ENCODE assay signal across 1 cellular context in the genomic region with DNA sequence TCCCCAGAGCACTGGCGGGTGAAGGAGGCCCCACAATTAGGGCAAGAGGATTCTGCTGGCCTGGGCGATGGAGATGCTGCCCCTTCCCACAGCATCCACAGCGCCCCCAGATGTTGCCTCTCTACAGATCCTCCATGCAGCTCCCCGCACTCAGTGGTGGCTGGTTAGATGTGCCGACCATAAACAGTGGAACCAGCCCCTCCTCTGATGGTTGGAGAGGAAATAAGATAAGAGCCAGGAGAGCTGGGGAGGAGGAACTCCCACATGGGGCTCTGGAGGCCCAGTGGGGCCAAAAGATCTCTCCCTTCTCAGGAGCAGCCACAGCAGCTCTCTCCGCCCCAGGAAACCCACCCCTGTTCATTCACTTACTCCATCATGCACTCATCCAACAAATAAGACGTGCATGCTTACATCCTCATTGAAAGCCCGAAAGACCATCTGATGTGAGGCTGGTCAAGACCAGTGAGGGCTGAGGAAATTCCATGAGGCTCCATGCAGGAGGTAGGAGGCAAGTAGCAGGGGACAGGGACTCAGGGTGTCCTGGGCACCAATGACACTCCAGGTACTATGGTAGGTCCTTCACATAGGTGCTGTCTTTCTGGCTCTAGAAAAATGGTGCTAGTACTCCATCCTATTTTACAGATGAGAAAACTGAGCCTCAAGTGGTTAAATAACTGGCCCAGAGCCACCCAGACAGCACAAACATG.
A peak's percentile ranks its signal among the peaks of the same experiment; 100 is the strongest.
TF ChIP-seq lines count a peak whose summit lies in the region.

No MANE protein-coding gene starts in this region.

TF ChIP-seq in K562, 482 proteins besides CTCF, POLR2A, EP300 and RAD21 (continues in another document):
- TF ChIP-seq ZBED1 (IDR thresholded peaks at IDR 0.05) (no peak), NCOA1 (IDR thresholded peaks at IDR 0.05; ENCODE audit: low read depth) (no peak), SREBF2 (CRISPR knock-in tag; IDR thresholded peaks at IDR 0.05) (no peak), XRCC5 (IDR thresholded peaks at IDR 0.05; ENCODE audit: low read depth, low read length) (no peak), PTBP1 (IDR thresholded peaks at IDR 0.05; ENCODE audit: low read depth, low read length) (no peak), CTBP1 (IDR thresholded peaks at IDR 0.05; ENCODE audit: borderline replicate concordance) (peak; percentile 89), ZEB2 (IDR thresholded peaks at IDR 0.05) (peak; percentile 22; the same call in 1 of the 2 replicates), ZNF174 (CRISPR knock-in tag; IDR thresholded peaks at IDR 0.05) (no peak), ZKSCAN8 (CRISPR knock-in tag; IDR thresholded peaks at IDR 0.05) (no peak), NELFE (IDR thresholded peaks at IDR 0.05; ENCODE audit: insufficient read depth, insufficient read length) (no peak), CREM (IDR thresholded peaks at IDR 0.05; ENCODE audit: low read depth) (0 out of 2 replicates have a peak, but pooled peaks have one; percentile 26), SIX5 (IDR thresholded peaks at IDR 0.05; ENCODE audit: borderline replicate concordance in 1 of 2, insufficient read depth in 1 of 2, low read depth in 1 of 2, low read length in 2 of 2) (no peak), MTA3 (IDR thresholded peaks at IDR 0.05; ENCODE audit: borderline replicate concordance) (peak; percentile 79; the same call in 1 of the 2 replicates), SAFB (IDR thresholded peaks at IDR 0.05; ENCODE audit: borderline replicate concordance, low read depth, low read length) (no peak), ZNF584 (CRISPR knock-in tag; IDR thresholded peaks at IDR 0.05; ENCODE audit: low read depth) (no peak), ZNF347 (CRISPR knock-in tag; IDR thresholded peaks at IDR 0.05; ENCODE audit: low read depth) (no peak), ZC3H11A (IDR thresholded peaks at IDR 0.05; ENCODE audit: low read depth, low read length) (no peak), HNRNPL (IDR thresholded peaks at IDR 0.05; ENCODE audit: low read depth, low read length) (no peak), NR2C1 (IDR thresholded peaks at IDR 0.05) (no peak), NR2C1 (tag; IDR thresholded peaks at IDR 0.05) (no peak), JUND (IDR thresholded peaks at IDR 0.05; ENCODE audit: borderline replicate concordance, low read depth, low read length) (0 out of 2 replicates have a peak, but pooled peaks have one; percentile 38), JUND (tag; IDR thresholded peaks at IDR 0.05; ENCODE audit: borderline replicate concordance, low read depth, low read length) (peak; percentile 48; the same call in 1 of the 3 replicates), ZNF586 (CRISPR knock-in tag; conservative IDR thresholded peaks at IDR 0.05) (no peak), ZNF3 (CRISPR knock-in tag; IDR thresholded peaks at IDR 0.05) (no peak), ZBTB12 (CRISPR knock-in tag; IDR thresholded peaks at IDR 0.05) (no peak), TCFL5 (CRISPR knock-in tag; conservative IDR thresholded peaks at IDR 0.05) (no peak), ETS2 (tag; IDR thresholded peaks at IDR 0.05; ENCODE audit: borderline replicate concordance, poor library complexity, severe bottlenecking) (no peak), ZNF77 (CRISPR knock-in tag; IDR thresholded peaks at IDR 0.05) (no peak), MTA1 (IDR thresholded peaks at IDR 0.05; ENCODE audit: borderline replicate concordance) (0 out of 2 replicates have a peak, but pooled peaks have one; percentile 33), HDAC2 (IDR thresholded peaks at IDR 0.05) (peak; percentile 24; the same call in 1 of the 2 replicates), CBFB (CRISPR knock-in tag; IDR thresholded peaks at IDR 0.05) (no peak), EGR1 (conservative IDR thresholded peaks at IDR 0.05) (peak; percentile 93), RBFOX2 (IDR thresholded peaks at IDR 0.05; ENCODE audit: low read depth, low read length) (peak; percentile 30; the same call in 1 of the 2 replicates), NFIC (IDR thresholded peaks at IDR 0.05) (peak; percentile 19; the same call in 1 of the 2 replicates), TBL1XR1 (IDR thresholded peaks at IDR 0.05; ENCODE audit: low read length in 2 of 2) (peak in 1 of 2 experiments; percentile 76; a peak in 2 of 4 replicates), GATAD2A (IDR thresholded peaks at IDR 0.05) (peak; percentile 72; the same call in 1 of the 2 replicates), EP400 (IDR thresholded peaks at IDR 0.05) (peak; percentile 41; the same call in 1 of the 2 replicates), JUN (IDR thresholded peaks at IDR 0.05; ENCODE audit: borderline replicate concordance, low read depth, low read length) (0 out of 2 replicates have a peak, but pooled peaks have one; percentile 10), JUN (CRISPR knock-in tag; IDR thresholded peaks at IDR 0.05; ENCODE audit: borderline replicate concordance) (no peak), LEF1 (IDR thresholded peaks at IDR 0.05) (peak; percentile 62; the same call in 1 of the 2 replicates), OTX1 (CRISPR knock-in tag; IDR thresholded peaks at IDR 0.05) (no peak), PRPF4 (IDR thresholded peaks at IDR 0.05; ENCODE audit: insufficient read depth, low read depth, low read length, poor library complexity, severe bottlenecking) (no peak), KAT7 (CRISPR knock-in tag; IDR thresholded peaks at IDR 0.05; ENCODE audit: borderline replicate concordance) (no peak)
- TF ChIP-seq, protein P1, sequence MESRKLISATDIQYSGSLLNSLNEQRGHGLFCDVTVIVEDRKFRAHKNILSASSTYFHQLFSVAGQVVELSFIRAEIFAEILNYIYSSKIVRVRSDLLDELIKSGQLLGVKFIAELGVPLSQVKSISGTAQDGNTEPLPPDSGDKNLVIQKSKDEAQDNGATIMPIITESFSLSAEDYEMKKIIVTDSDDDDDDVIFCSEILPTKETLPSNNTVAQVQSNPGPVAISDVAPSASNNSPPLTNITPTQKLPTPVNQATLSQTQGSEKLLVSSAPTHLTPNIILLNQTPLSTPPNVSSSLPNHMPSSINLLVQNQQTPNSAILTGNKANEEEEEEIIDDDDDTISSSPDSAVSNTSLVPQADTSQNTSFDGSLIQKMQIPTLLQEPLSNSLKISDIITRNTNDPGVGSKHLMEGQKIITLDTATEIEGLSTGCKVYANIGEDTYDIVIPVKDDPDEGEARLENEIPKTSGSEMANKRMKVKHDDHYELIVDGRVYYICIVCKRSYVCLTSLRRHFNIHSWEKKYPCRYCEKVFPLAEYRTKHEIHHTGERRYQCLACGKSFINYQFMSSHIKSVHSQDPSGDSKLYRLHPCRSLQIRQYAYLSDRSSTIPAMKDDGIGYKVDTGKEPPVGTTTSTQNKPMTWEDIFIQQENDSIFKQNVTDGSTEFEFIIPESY (CRISPR knock-in tag; IDR thresholded peaks at IDR 0.05): no peak
- TF ChIP-seq, protein P2, sequence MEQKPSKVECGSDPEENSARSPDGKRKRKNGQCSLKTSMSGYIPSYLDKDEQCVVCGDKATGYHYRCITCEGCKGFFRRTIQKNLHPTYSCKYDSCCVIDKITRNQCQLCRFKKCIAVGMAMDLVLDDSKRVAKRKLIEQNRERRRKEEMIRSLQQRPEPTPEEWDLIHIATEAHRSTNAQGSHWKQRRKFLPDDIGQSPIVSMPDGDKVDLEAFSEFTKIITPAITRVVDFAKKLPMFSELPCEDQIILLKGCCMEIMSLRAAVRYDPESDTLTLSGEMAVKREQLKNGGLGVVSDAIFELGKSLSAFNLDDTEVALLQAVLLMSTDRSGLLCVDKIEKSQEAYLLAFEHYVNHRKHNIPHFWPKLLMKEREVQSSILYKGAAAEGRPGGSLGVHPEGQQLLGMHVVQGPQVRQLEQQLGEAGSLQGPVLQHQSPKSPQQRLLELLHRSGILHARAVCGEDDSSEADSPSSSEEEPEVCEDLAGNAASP (IDR thresholded peaks at IDR 0.05): no peak
- TF ChIP-seq, protein P3, sequence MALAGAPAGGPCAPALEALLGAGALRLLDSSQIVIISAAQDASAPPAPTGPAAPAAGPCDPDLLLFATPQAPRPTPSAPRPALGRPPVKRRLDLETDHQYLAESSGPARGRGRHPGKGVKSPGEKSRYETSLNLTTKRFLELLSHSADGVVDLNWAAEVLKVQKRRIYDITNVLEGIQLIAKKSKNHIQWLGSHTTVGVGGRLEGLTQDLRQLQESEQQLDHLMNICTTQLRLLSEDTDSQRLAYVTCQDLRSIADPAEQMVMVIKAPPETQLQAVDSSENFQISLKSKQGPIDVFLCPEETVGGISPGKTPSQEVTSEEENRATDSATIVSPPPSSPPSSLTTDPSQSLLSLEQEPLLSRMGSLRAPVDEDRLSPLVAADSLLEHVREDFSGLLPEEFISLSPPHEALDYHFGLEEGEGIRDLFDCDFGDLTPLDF (CRISPR knock-in tag; IDR thresholded peaks at IDR 0.05): no peak
- TF ChIP-seq, protein P4, sequence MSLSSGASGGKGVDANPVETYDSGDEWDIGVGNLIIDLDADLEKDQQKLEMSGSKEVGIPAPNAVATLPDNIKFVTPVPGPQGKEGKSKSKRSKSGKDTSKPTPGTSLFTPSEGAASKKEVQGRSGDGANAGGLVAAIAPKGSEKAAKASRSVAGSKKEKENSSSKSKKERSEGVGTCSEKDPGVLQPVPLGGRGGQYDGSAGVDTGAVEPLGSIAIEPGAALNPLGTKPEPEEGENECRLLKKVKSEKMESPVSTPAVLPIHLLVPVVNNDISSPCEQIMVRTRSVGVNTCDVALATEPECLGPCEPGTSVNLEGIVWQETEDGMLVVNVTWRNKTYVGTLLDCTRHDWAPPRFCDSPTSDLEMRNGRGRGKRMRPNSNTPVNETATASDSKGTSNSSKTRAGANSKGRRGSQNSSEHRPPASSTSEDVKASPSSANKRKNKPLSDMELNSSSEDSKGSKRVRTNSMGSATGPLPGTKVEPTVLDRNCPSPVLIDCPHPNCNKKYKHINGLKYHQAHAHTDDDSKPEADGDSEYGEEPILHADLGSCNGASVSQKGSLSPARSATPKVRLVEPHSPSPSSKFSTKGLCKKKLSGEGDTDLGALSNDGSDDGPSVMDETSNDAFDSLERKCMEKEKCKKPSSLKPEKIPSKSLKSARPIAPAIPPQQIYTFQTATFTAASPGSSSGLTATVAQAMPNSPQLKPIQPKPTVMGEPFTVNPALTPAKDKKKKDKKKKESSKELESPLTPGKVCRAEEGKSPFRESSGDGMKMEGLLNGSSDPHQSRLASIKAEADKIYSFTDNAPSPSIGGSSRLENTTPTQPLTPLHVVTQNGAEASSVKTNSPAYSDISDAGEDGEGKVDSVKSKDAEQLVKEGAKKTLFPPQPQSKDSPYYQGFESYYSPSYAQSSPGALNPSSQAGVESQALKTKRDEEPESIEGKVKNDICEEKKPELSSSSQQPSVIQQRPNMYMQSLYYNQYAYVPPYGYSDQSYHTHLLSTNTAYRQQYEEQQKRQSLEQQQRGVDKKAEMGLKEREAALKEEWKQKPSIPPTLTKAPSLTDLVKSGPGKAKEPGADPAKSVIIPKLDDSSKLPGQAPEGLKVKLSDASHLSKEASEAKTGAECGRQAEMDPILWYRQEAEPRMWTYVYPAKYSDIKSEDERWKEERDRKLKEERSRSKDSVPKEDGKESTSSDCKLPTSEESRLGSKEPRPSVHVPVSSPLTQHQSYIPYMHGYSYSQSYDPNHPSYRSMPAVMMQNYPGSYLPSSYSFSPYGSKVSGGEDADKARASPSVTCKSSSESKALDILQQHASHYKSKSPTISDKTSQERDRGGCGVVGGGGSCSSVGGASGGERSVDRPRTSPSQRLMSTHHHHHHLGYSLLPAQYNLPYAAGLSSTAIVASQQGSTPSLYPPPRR (CRISPR knock-in tag; IDR thresholded peaks at IDR 0.05; ENCODE audit: borderline replicate concordance): no peak
- TF ChIP-seq, protein P5, sequence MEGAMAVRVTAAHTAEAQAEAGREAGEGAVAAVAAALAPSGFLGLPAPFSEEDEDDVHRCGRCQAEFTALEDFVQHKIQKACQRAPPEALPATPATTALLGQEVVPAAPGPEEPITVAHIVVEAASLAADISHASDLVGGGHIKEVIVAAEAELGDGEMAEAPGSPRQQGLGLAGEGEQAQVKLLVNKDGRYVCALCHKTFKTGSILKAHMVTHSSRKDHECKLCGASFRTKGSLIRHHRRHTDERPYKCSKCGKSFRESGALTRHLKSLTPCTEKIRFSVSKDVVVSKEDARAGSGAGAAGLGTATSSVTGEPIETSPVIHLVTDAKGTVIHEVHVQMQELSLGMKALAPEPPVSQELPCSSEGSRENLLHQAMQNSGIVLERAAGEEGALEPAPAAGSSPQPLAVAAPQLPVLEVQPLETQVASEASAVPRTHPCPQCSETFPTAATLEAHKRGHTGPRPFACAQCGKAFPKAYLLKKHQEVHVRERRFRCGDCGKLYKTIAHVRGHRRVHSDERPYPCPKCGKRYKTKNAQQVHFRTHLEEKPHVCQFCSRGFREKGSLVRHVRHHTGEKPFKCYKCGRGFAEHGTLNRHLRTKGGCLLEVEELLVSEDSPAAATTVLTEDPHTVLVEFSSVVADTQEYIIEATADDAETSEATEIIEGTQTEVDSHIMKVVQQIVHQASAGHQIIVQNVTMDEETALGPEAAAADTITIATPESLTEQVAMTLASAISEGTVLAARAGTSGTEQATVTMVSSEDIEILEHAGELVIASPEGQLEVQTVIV (CRISPR knock-in tag; IDR thresholded peaks at IDR 0.05; ENCODE audit: borderline replicate concordance): no peak
- TF ChIP-seq, protein P6, sequence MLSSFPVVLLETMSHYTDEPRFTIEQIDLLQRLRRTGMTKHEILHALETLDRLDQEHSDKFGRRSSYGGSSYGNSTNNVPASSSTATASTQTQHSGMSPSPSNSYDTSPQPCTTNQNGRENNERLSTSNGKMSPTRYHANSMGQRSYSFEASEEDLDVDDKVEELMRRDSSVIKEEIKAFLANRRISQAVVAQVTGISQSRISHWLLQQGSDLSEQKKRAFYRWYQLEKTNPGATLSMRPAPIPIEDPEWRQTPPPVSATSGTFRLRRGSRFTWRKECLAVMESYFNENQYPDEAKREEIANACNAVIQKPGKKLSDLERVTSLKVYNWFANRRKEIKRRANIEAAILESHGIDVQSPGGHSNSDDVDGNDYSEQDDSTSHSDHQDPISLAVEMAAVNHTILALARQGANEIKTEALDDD (IDR thresholded peaks at IDR 0.05): peak; percentile 72; the same call in 1 of the 2 replicates
- TF ChIP-seq, protein P7, sequence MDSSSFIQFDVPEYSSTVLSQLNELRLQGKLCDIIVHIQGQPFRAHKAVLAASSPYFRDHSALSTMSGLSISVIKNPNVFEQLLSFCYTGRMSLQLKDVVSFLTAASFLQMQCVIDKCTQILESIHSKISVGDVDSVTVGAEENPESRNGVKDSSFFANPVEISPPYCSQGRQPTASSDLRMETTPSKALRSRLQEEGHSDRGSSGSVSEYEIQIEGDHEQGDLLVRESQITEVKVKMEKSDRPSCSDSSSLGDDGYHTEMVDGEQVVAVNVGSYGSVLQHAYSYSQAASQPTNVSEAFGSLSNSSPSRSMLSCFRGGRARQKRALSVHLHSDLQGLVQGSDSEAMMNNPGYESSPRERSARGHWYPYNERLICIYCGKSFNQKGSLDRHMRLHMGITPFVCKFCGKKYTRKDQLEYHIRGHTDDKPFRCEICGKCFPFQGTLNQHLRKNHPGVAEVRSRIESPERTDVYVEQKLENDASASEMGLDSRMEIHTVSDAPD (CRISPR knock-in tag; IDR thresholded peaks at IDR 0.05): no peak
